Comparison of ENCODE assay signal across 27 cellular contexts in genomic region chr2:42767080-42767898, GRCh38. TPM values are rescaled to one million over a fixed set of nuclear protein-coding genes. Genes with fewer than 3 reads are reported as not detected.
DNase-seq lines count a peak whose midpoint lies in the region; ATAC-seq, FAIRE-seq and TF ChIP-seq lines count a peak whose summit lies in the region.
"Had no signal": no experiment of that assay in that cellular context is flagged by ENCODE, and none has a peak within 500 bp of the region (broad histone marks: within the 10 kb centered on the region; RNA-seq: fewer than 3 reads in every experiment).

No MANE protein-coding gene starts in this region.

- ATAC-seq in GM12878, result no peak
- ATAC-seq in memory B cell (ENCODE audit: low read depth), result no peak
- ATAC-seq in stimulated activated effector memory CD8-positive, alpha-beta T cell treated with anti-CD3 and anti-CD28 coated beads, Interleukin-12 subunit alpha, Interleukin-12 subunit beta, amount 100 ng/mL, for 72 hours, result no peak
- ATAC-seq in HG03457 (IDR thresholded peaks at IDR 0.05; ENCODE audit: unreplicated experiment), result no peak
- ATAC-seq: HCT116 had no signal

- no peak overlapping the region for H2AFZ ChIP-seq in GM12878 (ENCODE audit: control insufficient read depth, low read depth, low read length)
- H2AFZ ChIP-seq: GM23248, PC-9 had no signal

- no peaks in the 10 kb centered on the region for H3K9me3 Mint-ChIP-seq in activated naive CD4-positive, alpha-beta T cell treated with anti-CD3 and anti-CD28 coated beads, Interleukin-2, amount 10 ng/mL, durations not matched to agents 7 days and 5 days
- H3K9me3 Mint-ChIP-seq in memory B cell, result no peaks in the 10 kb centered on the region
- no peaks in the 10 kb centered on the region for H3K9me3 Mint-ChIP-seq in stimulated activated effector memory CD8-positive, alpha-beta T cell treated with anti-CD3 and anti-CD28 coated beads, Interleukin-12 subunit alpha, Interleukin-12 subunit beta, amount 100 ng/mL, for 72 hours

- DNase-seq in activated naive CD4-positive, alpha-beta T cell treated with anti-CD3 and anti-CD28 coated beads, Interleukin-2, amount 10 ng/mL, durations not matched to agents 7 days and 5 days, result peak; percentile 15
- no peak for DNase-seq in activated naive CD4-positive, alpha-beta T cell treated with Interleukin-2 at 50 U/mL for 16 hours
- DNase-seq in GM12878 (ENCODE audit: low read depth, low spot score) (no peak), memory B cell (ENCODE audit: low spot score in 2 of 2) (no peak), NCI-H2196 treated with DMSO at 0.1 percent for 48 hours (lab: John Stamatoyannopoulos, UW; ENCODE audit: unreplicated experiment) (no peak)
- DNase-seq in stimulated activated effector memory CD8-positive, alpha-beta T cell treated with anti-CD3 and anti-CD28 coated beads, Interleukin-12 subunit alpha, Interleukin-12 subunit beta, amount 100 ng/mL, for 72 hours (ENCODE audit: low spot score in 2 of 2), result no peak
- no peak for DNase-seq in stimulated activated CD4-positive, alpha-beta T cell treated with anti-CD3 and anti-CD28 coated beads, Interleukin-15, amount 100 ng/mL, for 24 hours
- DNase-seq: 8988T; BE2C; Caco-2; CD4-positive, CD25-positive, alpha-beta regulatory T cell; DMS153; GDM1; GM23248; KG1; MV-4-11; NCI-H1417; NCI-H187; NCI-H2107; NCI-H345; NCI-H524 treated with DMSO at 0.1 percent for 48 hours; PC-9; SJCRH30 had no signal

- SMC1A ChIA-PET in GM12878 (lab: Charles Lee; ENCODE audit: uncharacterized antibody, unreplicated experiment), result no interaction called here

- H3K36me3 Mint-ChIP-seq in activated naive CD4-positive, alpha-beta T cell treated with anti-CD3 and anti-CD28 coated beads, Interleukin-2, amount 10 ng/mL, durations not matched to agents 7 days and 5 days, result no peaks in the 10 kb centered on the region
- H3K36me3 Mint-ChIP-seq in memory B cell, result no peaks in the 10 kb centered on the region
- H3K36me3 Mint-ChIP-seq in stimulated activated effector memory CD8-positive, alpha-beta T cell treated with anti-CD3 and anti-CD28 coated beads, Interleukin-12 subunit alpha, Interleukin-12 subunit beta, amount 100 ng/mL, for 72 hours, result no peaks in the 10 kb centered on the region

- no peaks in the 10 kb centered on the region; a peak in 2 of 4 replicates for H3K36me3 ChIP-seq in GM12878 (ENCODE audit: control insufficient read depth in 2 of 2, insufficient read depth in 2 of 2, low read length in 1 of 2)
- H3K36me3 ChIP-seq: BE2C, SJCRH30 had no signal

- TF ChIP-seq CTCF in GM12878 (IDR thresholded peaks at IDR 0.05 in 2 of 3, conservative IDR thresholded peaks at IDR 0.05 in 1 of 3; ENCODE audit: control insufficient read depth in 2 of 3, extremely low read depth in 1 of 3, insufficient read depth in 1 of 3, low read depth in 3 of 3, low read length in 3 of 3), result no peak

- TF ChIP-seq POLR2A in GM12878 (IDR thresholded peaks at IDR 0.05; ENCODE audit: low read depth, low read length), result 0 out of 2 replicates have a peak, but pooled peaks have one; percentile 35

- H3K4me3 ChIP-seq in GM12878, result no peak overlapping the region
- H3K4me3 ChIP-seq: GM23248, PC-9, SJCRH30 had no signal

- POLR2A ChIA-PET in GM12878 (lab: Charles Lee), result interaction anchor here (1.0 kb wide), 1 partner anchor 8 kb away, joined by 4 read pairs; no protein-coding TSS in a partner anchor

- in situ Hi-C loops in GM12878 (cut with MboI), result no loop called here

- no peaks in the 10 kb centered on the region for H3K4me1 ChIP-seq in GM12878 (ENCODE audit: control insufficient read depth, insufficient read depth, low read length)
- H3K4me1 ChIP-seq: BE2C, Caco-2 had no signal

- no peak for TF ChIP-seq RAD21 in GM12878 (IDR thresholded peaks at IDR 0.05; ENCODE audit: insufficient read depth, low read depth, low read length)

- H3K79me2 ChIP-seq in GM12878 (ENCODE audit: control insufficient read depth, insufficient read depth, low read length), result no peaks in the 10 kb centered on the region

- intact Hi-C loops in GM12878 (cut with micrococcal nuclease; ENCODE audit: unreplicated experiment), result no loop called here

- H3K27me3 ChIP-seq in GM12878 (replicated peaks in 1 of 2; ENCODE audit: control insufficient read depth in 2 of 2, insufficient read depth in 2 of 2, low read length in 1 of 2), result no peaks in the 10 kb centered on the region
- H3K27me3 ChIP-seq: BE2C, SJCRH30 had no signal

- H3K4me2 ChIP-seq in GM12878 (ENCODE audit: control insufficient read depth, insufficient read depth), result no peak overlapping the region
- H3K4me2 ChIP-seq: PC-9 had no signal

- CTCF ChIA-PET in activated naive CD4-positive, alpha-beta T cell treated with anti-CD3 and anti-CD28 coated beads, Interleukin-2, amount 10 ng/mL, durations not matched to agents 7 days and 5 days (lab: Charles Lee), result no interaction called here
- CTCF ChIA-PET in GM12878 (lab: Yijun Ruan, JAX), result no interaction called here

- H3K27ac ChIP-seq in GM12878 (ENCODE audit: control insufficient read depth, insufficient read depth), result no peak overlapping the region
- H3K27ac ChIP-seq: GM23248, PC-9, RWPE1, SJCRH30 had no signal

- no peaks in the 10 kb centered on the region for H3K4me1 Mint-ChIP-seq in activated naive CD4-positive, alpha-beta T cell treated with anti-CD3 and anti-CD28 coated beads, Interleukin-2, amount 10 ng/mL, durations not matched to agents 7 days and 5 days
- H3K4me1 Mint-ChIP-seq in memory B cell, result peaks cover 7% of the 10 kb centered on the region
- H3K4me1 Mint-ChIP-seq in stimulated activated effector memory CD8-positive, alpha-beta T cell treated with anti-CD3 and anti-CD28 coated beads, Interleukin-12 subunit alpha, Interleukin-12 subunit beta, amount 100 ng/mL, for 72 hours, result no peaks in the 10 kb centered on the region
- H3K4me1 Mint-ChIP-seq: CD4-positive, CD25-positive, alpha-beta regulatory T cell had no signal

- no peak overlapping the region for H3K4me3 Mint-ChIP-seq in activated naive CD4-positive, alpha-beta T cell treated with anti-CD3 and anti-CD28 coated beads, Interleukin-2, amount 10 ng/mL, durations not matched to agents 7 days and 5 days
- no peak overlapping the region for H3K4me3 Mint-ChIP-seq in memory B cell
- H3K4me3 Mint-ChIP-seq in stimulated activated effector memory CD8-positive, alpha-beta T cell treated with anti-CD3 and anti-CD28 coated beads, Interleukin-12 subunit alpha, Interleukin-12 subunit beta, amount 100 ng/mL, for 72 hours, result no peak overlapping the region
- H3K4me3 Mint-ChIP-seq: CD4-positive, CD25-positive, alpha-beta regulatory T cell had no signal

- no peak for TF ChIP-seq EP300 in GM12878 (IDR thresholded peaks at IDR 0.05; ENCODE audit: borderline replicate concordance in 1 of 2, control insufficient read depth in 1 of 2, low read depth in 2 of 2, low read length in 2 of 2)

- H3K27me3 Mint-ChIP-seq in activated naive CD4-positive, alpha-beta T cell treated with anti-CD3 and anti-CD28 coated beads, Interleukin-2, amount 10 ng/mL, durations not matched to agents 7 days and 5 days, result no peaks in the 10 kb centered on the region
- H3K27me3 Mint-ChIP-seq in memory B cell, result no peaks in the 10 kb centered on the region
- H3K27me3 Mint-ChIP-seq: CD4-positive, CD25-positive, alpha-beta regulatory T cell had no signal

- H3K9ac ChIP-seq in GM12878 (ENCODE audit: control insufficient read depth, insufficient read depth, low read length), result no peak overlapping the region
- H3K9ac ChIP-seq: GM23248 had no signal

- no peaks in the 10 kb centered on the region for H4K20me1 ChIP-seq in GM12878 (ENCODE audit: control insufficient read depth, insufficient read depth)

- RAD21 ChIA-PET in GM12878 (lab: Charles Lee; ENCODE audit: unreplicated experiment), result no interaction called here

- no peak for FAIRE-seq in GM12878 (lab: Jason Lieb, UNC)

- BruUV-seq in GM12878 (replicated peaks; lab: Mats Ljungman, UMichigan), result no TSS peak

- H3K27ac Mint-ChIP-seq in activated naive CD4-positive, alpha-beta T cell treated with anti-CD3 and anti-CD28 coated beads, Interleukin-2, amount 10 ng/mL, durations not matched to agents 7 days and 5 days, result no peak overlapping the region
- peak overlapping the region; percentile 21 for H3K27ac Mint-ChIP-seq in memory B cell
- peak overlapping the region; percentile 34 for H3K27ac Mint-ChIP-seq in stimulated activated effector memory CD8-positive, alpha-beta T cell treated with anti-CD3 and anti-CD28 coated beads, Interleukin-12 subunit alpha, Interleukin-12 subunit beta, amount 100 ng/mL, for 72 hours
- H3K27ac Mint-ChIP-seq: CD4-positive, CD25-positive, alpha-beta regulatory T cell had no signal

- no peaks in the 10 kb centered on the region for H3K9me3 ChIP-seq in GM12878 (replicated peaks; ENCODE audit: control insufficient read depth, insufficient read depth, low read length)
- H3K9me3 ChIP-seq: BE2C, Caco-2, SJCRH30 had no signal

- 71% methylated on average over 15 of the region's 16 CpGs for WGBS in GM12878 (ENCODE audit: insufficient coverage, insufficient replicate concordance, low lambda C conversion rate, missing lambda C conversion rate)

RNA-seq across cellular contexts. Expression of gene OXER1, which starts 3.4 kb away (rescaled TPM):
- total RNA-seq in GM12878 (2013; cell fraction: nucleolus; rRNA removed), result 4.2 and 6.5 TPM in 2 replicates
- total RNA-seq in GM12878 (2014; rRNA removed) (2.5 and 2.9 TPM in 2 replicates), GM12878 (2014; rRNA removed; fragmentation: Illumina TruSeq; extraction: Trizol) (1.6 and 2.0 TPM in 2 replicates), GM12878 (2021) (6.6 and 7.6 TPM in 2 replicates)
- 3.2 TPM for polyA plus RNA-seq in GM12878 (2011; ENCODE audit: low read depth)
- polyA plus RNA-seq in GM12878 (2011; rRNA removed) (1.4 and 3.8 TPM in 2 replicates), GM12878 (2014; fragmentation: Illumina TruSeq; extraction: Trizol) (0.51 and 2.0 TPM in 2 replicates), GM12878 (2014; fragmentation: Nextera tagmentation; extraction: Ambion mirVana) (under 1 TPM; 0.11 to 0.13 TPM), GM12878 (2014; rRNA removed) (6.1 and 6.6 TPM in 2 replicates), GM12878 (2016; fragmentation: Nextera tagmentation; extraction: Ambion mirVana) (1 to 10 TPM; 5.3 to 8.6 TPM)
- polyA plus RNA-seq in GM12878 (2011; cell fraction: cytosol; rRNA removed), result 4.1 and 6.7 TPM in 2 replicates
- polyA plus RNA-seq in GM12878 (2011; cell fraction: nucleus; rRNA removed), result 22.8 and 24.8 TPM in 2 replicates
- polyA plus RNA-seq in GM12878 (2012), result 4.7 and 6.5 TPM in 2 replicates
- polyA minus RNA-seq in GM12878 (2011; rRNA and poly(A)+ RNA removed), result 3.1 and 6.3 TPM in 2 replicates
- polyA minus RNA-seq in GM12878 (2011; cell fraction: cytosol; rRNA and poly(A)+ RNA removed), result 1.3 and 2.5 TPM in 2 replicates
- 3.4 and 6.2 TPM in 2 replicates for polyA minus RNA-seq in GM12878 (2011; cell fraction: nucleus; rRNA and poly(A)+ RNA removed)
- total RNA-seq: CD4-positive, CD25-positive, alpha-beta regulatory T cell; Daoy; GM23248; PC-9 had no signal
- polyA plus RNA-seq: GM23248 had no signal

RNA-seq across cellular contexts. Expression of gene HAAO, which starts 25.1 kb away (rescaled TPM):
- 37.5 and 48.1 TPM in 2 replicates for total RNA-seq in GM12878 (2013; cell fraction: nucleolus; rRNA removed)
- total RNA-seq in GM12878 (2014; rRNA removed) (25.7 and 25.9 TPM in 2 replicates), GM12878 (2014; rRNA removed; fragmentation: Illumina TruSeq; extraction: Trizol) (21.5 and 21.6 TPM in 2 replicates), GM12878 (2021) (41.6 and 49.5 TPM in 2 replicates)
- 14.7 TPM for polyA plus RNA-seq in GM12878 (2011; ENCODE audit: low read depth)
- polyA plus RNA-seq in GM12878 (2011; rRNA removed) (17.0 and 29.2 TPM in 2 replicates), GM12878 (2014; fragmentation: Illumina TruSeq; extraction: Trizol) (6.9 and 19.1 TPM in 2 replicates), GM12878 (2014; fragmentation: Nextera tagmentation; extraction: Ambion mirVana) (1 to 10 TPM; 4.3 to 6.9 TPM), GM12878 (2014; rRNA removed) (28.0 and 31.9 TPM in 2 replicates), GM12878 (2016; fragmentation: Nextera tagmentation; extraction: Ambion mirVana) (10 to 100 TPM; 54.7 to 58.7 TPM)
- polyA plus RNA-seq in GM12878 (2011; cell fraction: cytosol; rRNA removed), result 39.3 and 56.1 TPM in 2 replicates
- 72.4 and 75.6 TPM in 2 replicates for polyA plus RNA-seq in GM12878 (2011; cell fraction: nucleus; rRNA removed)
- polyA plus RNA-seq in GM12878 (2012), result 23.2 and 34.1 TPM in 2 replicates
- 17.6 and 31.9 TPM in 2 replicates for polyA minus RNA-seq in GM12878 (2011; rRNA and poly(A)+ RNA removed)
- polyA minus RNA-seq in GM12878 (2011; cell fraction: cytosol; rRNA and poly(A)+ RNA removed), result 10.0 and 11.2 TPM in 2 replicates
- polyA minus RNA-seq in GM12878 (2011; cell fraction: nucleus; rRNA and poly(A)+ RNA removed), result 16.3 and 33.4 TPM in 2 replicates
- total RNA-seq: CD4-positive, CD25-positive, alpha-beta regulatory T cell; Daoy; GM23248; PC-9 had no signal
